Comparison of ENCODE assay signal across 1 cellular context in the genomic region with DNA sequence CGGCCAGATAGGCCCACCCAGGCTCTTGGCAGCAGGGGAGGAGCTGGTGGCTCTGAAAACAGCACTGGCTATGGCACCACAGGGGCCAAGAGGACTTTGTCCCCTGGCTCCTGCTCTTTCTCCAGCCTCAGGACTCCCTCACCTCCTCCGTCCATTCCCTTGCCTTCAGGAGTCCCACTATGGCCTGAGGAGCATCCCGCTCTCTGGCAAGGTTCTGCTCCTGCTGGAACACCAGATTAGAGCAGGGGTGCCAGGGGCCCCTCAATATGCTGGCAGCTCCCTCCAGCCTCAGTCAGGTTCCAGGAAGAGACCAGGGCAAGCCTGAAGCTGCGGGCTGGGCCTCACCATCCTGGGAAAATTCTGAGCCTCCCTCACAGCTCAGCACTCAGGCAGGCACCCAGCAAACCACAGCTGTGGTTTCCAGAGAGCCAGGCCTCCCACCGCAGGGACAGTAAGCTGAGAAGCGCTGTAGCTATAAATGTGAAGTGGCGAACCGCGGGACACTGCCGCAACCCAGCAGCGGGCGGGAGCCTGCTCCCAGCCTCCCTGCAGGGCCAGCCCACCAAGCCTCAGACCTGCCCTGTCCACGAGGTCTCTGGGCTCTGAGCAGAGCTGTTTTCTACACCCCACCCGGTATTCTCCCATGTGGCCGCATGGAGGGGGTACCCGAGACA.
A peak's percentile ranks its signal among the peaks of the same experiment; 100 is the strongest.
TF ChIP-seq lines count a peak whose summit lies in the region.

No MANE protein-coding gene starts in this region.

TF ChIP-seq in GM12878, 131 proteins besides CTCF, POLR2A, EP300 and RAD21:
- peak; percentile 81 for TF ChIP-seq RUNX3 (IDR thresholded peaks at IDR 0.05; ENCODE audit: low read length)
- no peak for TF ChIP-seq BMI1 (IDR thresholded peaks at IDR 0.05; ENCODE audit: borderline replicate concordance)
- TF ChIP-seq, protein P1, sequence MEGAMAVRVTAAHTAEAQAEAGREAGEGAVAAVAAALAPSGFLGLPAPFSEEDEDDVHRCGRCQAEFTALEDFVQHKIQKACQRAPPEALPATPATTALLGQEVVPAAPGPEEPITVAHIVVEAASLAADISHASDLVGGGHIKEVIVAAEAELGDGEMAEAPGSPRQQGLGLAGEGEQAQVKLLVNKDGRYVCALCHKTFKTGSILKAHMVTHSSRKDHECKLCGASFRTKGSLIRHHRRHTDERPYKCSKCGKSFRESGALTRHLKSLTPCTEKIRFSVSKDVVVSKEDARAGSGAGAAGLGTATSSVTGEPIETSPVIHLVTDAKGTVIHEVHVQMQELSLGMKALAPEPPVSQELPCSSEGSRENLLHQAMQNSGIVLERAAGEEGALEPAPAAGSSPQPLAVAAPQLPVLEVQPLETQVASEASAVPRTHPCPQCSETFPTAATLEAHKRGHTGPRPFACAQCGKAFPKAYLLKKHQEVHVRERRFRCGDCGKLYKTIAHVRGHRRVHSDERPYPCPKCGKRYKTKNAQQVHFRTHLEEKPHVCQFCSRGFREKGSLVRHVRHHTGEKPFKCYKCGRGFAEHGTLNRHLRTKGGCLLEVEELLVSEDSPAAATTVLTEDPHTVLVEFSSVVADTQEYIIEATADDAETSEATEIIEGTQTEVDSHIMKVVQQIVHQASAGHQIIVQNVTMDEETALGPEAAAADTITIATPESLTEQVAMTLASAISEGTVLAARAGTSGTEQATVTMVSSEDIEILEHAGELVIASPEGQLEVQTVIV (IDR thresholded peaks at IDR 0.05; ENCODE audit: borderline replicate concordance, partially characterized antibody): no peak
TF ChIP-seq in GM12878: peak in this region for 1.
